In the genomic region with DNA sequence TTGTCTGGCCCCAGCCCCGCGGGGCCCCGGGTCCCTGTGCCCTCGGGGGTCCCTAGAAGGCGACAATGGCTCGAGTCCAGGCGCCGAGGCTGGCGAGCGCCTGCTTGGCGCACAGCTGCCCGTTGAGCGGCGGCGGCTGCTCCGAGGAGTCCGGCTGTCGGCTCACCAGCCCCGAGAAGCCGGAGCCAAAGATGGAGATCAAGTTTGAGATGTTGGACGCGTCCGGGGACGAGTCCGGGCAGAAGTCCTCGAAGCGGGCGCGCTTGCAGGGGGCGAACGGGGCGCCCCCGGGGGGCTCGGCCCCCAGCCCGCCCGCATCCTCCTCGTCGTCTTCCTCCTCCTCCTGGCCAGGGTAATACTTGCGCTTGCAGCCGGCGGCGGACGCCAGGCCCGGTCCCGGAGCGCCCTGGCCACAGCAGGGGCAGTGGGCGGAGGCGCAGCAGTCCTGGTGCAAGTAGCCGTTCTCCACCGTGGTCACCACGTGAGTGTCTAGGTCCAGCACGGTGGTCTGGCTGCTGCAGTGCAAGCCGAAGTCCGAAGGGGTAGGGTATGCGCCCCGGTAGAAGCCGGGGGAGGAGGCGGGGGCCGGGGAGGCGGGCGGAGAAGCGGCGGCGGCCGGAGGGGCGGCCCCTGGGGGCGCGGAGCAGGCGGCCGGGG, we compare ENCODE assay signal across 8 cellular contexts. TPM values are rescaled to one million over a fixed set of nuclear protein-coding genes. Genes with fewer than 3 reads are reported as not detected.
A peak's percentile ranks its signal among the peaks of the same experiment; 100 is the strongest.
DNase-seq lines count a peak whose midpoint lies in the region; ATAC-seq, FAIRE-seq and TF ChIP-seq lines count a peak whose summit lies in the region.

No MANE protein-coding gene starts in this region.

- no peaks in the 10 kb centered on the region for H3K36me3 ChIP-seq in pancreas

- H3K4me1 ChIP-seq in foreskin keratinocyte, result peaks cover 12% of the 10 kb centered on the region
- H3K4me1 ChIP-seq in pancreas, result peaks cover 0 to 11% (median 7%) of the 10 kb centered on the region in 3 donors

- peak; percentile 48 for DNase-seq in COLO668 (lab: John Stamatoyannopoulos, UW; ENCODE audit: unreplicated experiment)
- DNase-seq in HS-27A (ENCODE audit: low read depth), result peak; percentile 31
- peak; percentile 67 for DNase-seq in activated CD8-positive, alpha-beta memory T cell treated with anti-CD3 and anti-CD28 coated beads, Interleukin-2, amount 50 U/mL, for 48 hours
- DNase-seq in foreskin keratinocyte, result peak in 1 of 2 donors; percentile 42
- peak; percentile 35 to 84 (median 65) for DNase-seq in pancreas
- no peak for DNase-seq in cortex of kidney (lab: John Stamatoyannopoulos, UW)

- H3K4me3 ChIP-seq in pancreas, result peak overlapping the region; percentile 59 to 83 (median 63)

- no peak for TF ChIP-seq CTCF in foreskin keratinocyte (conservative IDR thresholded peaks at IDR 0.05)
- TF ChIP-seq CTCF in pancreas (IDR thresholded peaks at IDR 0.05), result no peak

- H3K27ac ChIP-seq in foreskin keratinocyte (peak overlapping the region; percentile 20), pancreas (peak overlapping the region; percentile 91 to 99 (median 94))

- FAIRE-seq in pancreas (lab: Jason Lieb, UNC), result no peak

- no peak for ATAC-seq in foreskin keratinocyte
- ATAC-seq in pancreas, result no peak
- no peak for ATAC-seq in HG03280 (IDR thresholded peaks at IDR 0.05; ENCODE audit: unreplicated experiment)
- ATAC-seq in GM18861 (IDR thresholded peaks at IDR 0.05; ENCODE audit: unreplicated experiment), result no peak

- 0 to 1% methylated on average over 51 to 70 of the region's 70 CpGs for WGBS in pancreas, 2 donors

- H3K27me3 ChIP-seq in foreskin keratinocyte (no peaks in the 10 kb centered on the region), pancreas (no peaks in the 10 kb centered on the region)

- intact Hi-C loops in pancreas (cut with DNase I), result loop anchor here in 2 of 3 donors (10.0 kb wide), 4 partner anchors 148 to 438 kb away; no protein-coding TSS in a partner anchor

- no peaks in the 10 kb centered on the region for H3K9me3 ChIP-seq in pancreas

RNA-seq across cellular contexts. Expression of gene IER5L, which starts 1.1 kb away (rescaled TPM):
- total RNA-seq in foreskin keratinocyte (10.7 and 11.6 TPM in 2 replicates), pancreas (10 to 100 TPM in 1 of 6 donors, 1 to 10 TPM in 5; 1.8 to 13.2 (median 4.6) TPM)
- polyA plus RNA-seq in foreskin keratinocyte (12.8 and 13.8 TPM in 2 replicates), pancreas (10 to 100 TPM in 1 of 2 donors, 1 to 10 TPM in 1; 6.1 to 14.3 TPM)
